In genomic region chr14:103130965-103131364, GRCh38 we compare ENCODE assay signal across 14 cellular contexts. TPM values are rescaled to one million over a fixed set of nuclear protein-coding genes. Genes with fewer than 3 reads are reported as not detected.
A peak's percentile ranks its signal among the peaks of the same experiment; 100 is the strongest.
DNase-seq lines count a peak whose midpoint lies in the region; ATAC-seq, FAIRE-seq and TF ChIP-seq lines count a peak whose summit lies in the region.
"Had no signal": no experiment of that assay in that cellular context is flagged by ENCODE, and none has a peak within 500 bp of the region (broad histone marks: within the 10 kb centered on the region; RNA-seq: fewer than 3 reads in every experiment).

No MANE protein-coding gene starts in this region.

- H3K27me3 ChIP-seq in fibroblast of lung (ENCODE audit: control insufficient read depth, insufficient read depth, low read length) (no peaks in the 10 kb centered on the region), psoas muscle (ENCODE audit: insufficient read depth in 3 of 3, low read length in 2 of 3) (no peaks in the 10 kb centered on the region)
- H3K27me3 ChIP-seq in CD8-positive, alpha-beta memory T cell (ENCODE audit: insufficient read depth, low read length, poor library complexity, severe bottlenecking) = no peaks in the 10 kb centered on the region

- 57 to 60% (median 59%) methylated on average over 8 of the region's 8 CpGs for WGBS in psoas muscle, 3 donors

- no peak overlapping the region for H2AFZ ChIP-seq in fibroblast of lung (ENCODE audit: low read length)

- no peak overlapping the region for H3K4me2 ChIP-seq in fibroblast of lung (ENCODE audit: extremely low read depth, insufficient read depth, low read length)

- H3K4me1 ChIP-seq in fibroblast of lung (ENCODE audit: control insufficient read depth, extremely low read depth, insufficient read depth, low read length) = peaks cover 15% of the 10 kb centered on the region
- peaks cover 28% of the 10 kb centered on the region for H3K4me1 ChIP-seq in psoas muscle
- no peaks in the 10 kb centered on the region for H3K4me1 ChIP-seq in CD8-positive, alpha-beta memory T cell (ENCODE audit: insufficient read depth, low read length)

- H3K9me3 ChIP-seq in fibroblast of lung (ENCODE audit: control insufficient read depth, insufficient read depth, low read depth, low read length) (no peaks in the 10 kb centered on the region), psoas muscle (no peaks in the 10 kb centered on the region)
- H3K9me3 ChIP-seq in CD8-positive, alpha-beta memory T cell (ENCODE audit: low read length) = no peaks in the 10 kb centered on the region

- DNase-seq in H54 (ENCODE audit: insufficient read length, low spot score) (peak; percentile 70), RWPE1 (ENCODE audit: low spot score) (peak; percentile 78), fibroblast of lung (ENCODE audit: low read depth in 2 of 2) (peak; percentile 69 to 84), psoas muscle (peak in 1 of 2 donors; percentile 58), NCI-H345 (lab: John Stamatoyannopoulos, UW) (no peak), NCI-H82 treated with DMSO at 0.1 percent for 48 hours (lab: John Stamatoyannopoulos, UW; ENCODE audit: unreplicated experiment) (no peak)
- no peak for DNase-seq in CD8-positive, alpha-beta memory T cell
- DNase-seq: activated gamma-delta T cell; DND-41; effector memory CD4-positive, alpha-beta T cell; NCI-H526; stimulated activated naive CD8-positive, alpha-beta T cell treated with anti-CD3 and anti-CD28 coated beads, Interleukin-15, Interleukin-2, amounts not matched to agents 100 U/mL and 50 U/mL, for 24 hours had no signal

- H3K4me1 Mint-ChIP-seq in CD8-positive, alpha-beta memory T cell = no peaks in the 10 kb centered on the region

- TF ChIP-seq POLR2A in H54 (IDR thresholded peaks at IDR 0.05; ENCODE audit: low read depth, low read length) = no peak

- ATAC-seq in psoas muscle = no peak
- ATAC-seq in GM21515 (IDR thresholded peaks at IDR 0.05; ENCODE audit: unreplicated experiment) = no peak
- ATAC-seq: stimulated activated naive CD8-positive, alpha-beta T cell treated with anti-CD3 and anti-CD28 coated beads, Interleukin-15, Interleukin-2, amounts not matched to agents 100 U/mL and 50 U/mL, for 24 hours had no signal

- H3K79me2 ChIP-seq in fibroblast of lung (ENCODE audit: control insufficient read depth, insufficient read depth, low read length) = peaks cover 3% of the 10 kb centered on the region

- no peaks in the 10 kb centered on the region for H4K20me1 ChIP-seq in fibroblast of lung (ENCODE audit: control insufficient read depth, extremely low read depth, insufficient read depth, low read length)

- H3K27me3 Mint-ChIP-seq in CD8-positive, alpha-beta memory T cell = peaks cover 3 to 10% of the 10 kb centered on the region in 2 donors

- no peak overlapping the region for H3K9ac ChIP-seq in fibroblast of lung (ENCODE audit: insufficient read depth, low read length)

- H3K4me3 Mint-ChIP-seq in CD8-positive, alpha-beta memory T cell = no peak overlapping the region

- FAIRE-seq in H54 (lab: Jason Lieb, UNC) = no peak

- POLR2A ChIA-PET in RWPE1 (lab: Yijun Ruan, JAX; ENCODE audit: low non-redundant PET) = interaction anchor here (0.6 kb wide), 1 partner anchor 69 kb away, joined by 3 read pairs; no protein-coding TSS in a partner anchor
- POLR2A ChIA-PET in CD8-positive, alpha-beta memory T cell (lab: Charles Lee) = no interaction called here

- CTCF ChIA-PET in RWPE1 (lab: Yijun Ruan, JAX) = interaction anchor here (0.6 to 1.3 kb wide), 3 partner anchors 26 to 161 kb away, joined by 4 read pairs; no protein-coding TSS in a partner anchor
- CTCF ChIA-PET in CD8-positive, alpha-beta memory T cell (lab: Charles Lee) = interaction anchor here (1.5 kb wide), 1 partner anchor 26 kb away, joined by 6 read pairs; no protein-coding TSS in a partner anchor

- intact Hi-C loops in psoas muscle (cut with DNase I) = no loop called here

- no peak for TF ChIP-seq CTCF in RWPE1 (conservative IDR thresholded peaks at IDR 0.05; ENCODE audit: low read depth)
- TF ChIP-seq CTCF in fibroblast of lung (conservative IDR thresholded peaks at IDR 0.05 in 1 of 2, IDR thresholded peaks at IDR 0.05 in 1 of 2; ENCODE audit: low read depth in 1 of 2, low read length in 2 of 2) = no peak
- no peak for TF ChIP-seq CTCF in psoas muscle (IDR thresholded peaks at IDR 0.05)

- H3K36me3 ChIP-seq in fibroblast of lung (ENCODE audit: control insufficient read depth, insufficient read depth, low read length) (peaks cover 43% of the 10 kb centered on the region), psoas muscle (ENCODE audit: insufficient read depth in 1 of 2, low read depth in 1 of 2) (peaks cover 3 to 68% of the 10 kb centered on the region in 2 donors)
- H3K36me3 ChIP-seq in CD8-positive, alpha-beta memory T cell (ENCODE audit: insufficient read depth, low read length) = no peaks in the 10 kb centered on the region

- H3K27ac Mint-ChIP-seq in CD8-positive, alpha-beta memory T cell = no peak overlapping the region

- H3K36me3 Mint-ChIP-seq in CD8-positive, alpha-beta memory T cell = no peaks in the 10 kb centered on the region

- H3K4me3 ChIP-seq in fibroblast of lung (replicated peaks in 1 of 4; ENCODE audit: control extremely low read depth in 1 of 4, insufficient read depth in 1 of 4, low read depth in 3 of 4, low read length in 4 of 4) (no peak overlapping the region), psoas muscle (no peak overlapping the region)
- H3K4me3 ChIP-seq in CD8-positive, alpha-beta memory T cell (ENCODE audit: low read length) = no peak overlapping the region

- no peaks in the 10 kb centered on the region for H3K9me3 Mint-ChIP-seq in CD8-positive, alpha-beta memory T cell

- H3K27ac ChIP-seq in RWPE1 (peak overlapping the region; percentile 97), fibroblast of lung (ENCODE audit: insufficient read depth, low read length) (no peak overlapping the region), psoas muscle (peak overlapping the region; percentile 42)
- H3K27ac ChIP-seq in CD8-positive, alpha-beta memory T cell (ENCODE audit: low read depth, low read length) = no peak overlapping the region

RNA-seq across cellular contexts. Expression of gene TNFAIP2, which starts 7.7 kb away (rescaled TPM):
- total RNA-seq in fibroblast of lung (102 and 139 TPM in 2 replicates), psoas muscle (100 to 1,000 TPM in 1 of 4 donors, 10 to 100 TPM in 3; 25.7 to 146 (median 39.1) TPM)
- polyA plus RNA-seq in fibroblast of lung (31.6 and 71.5 TPM in 2 replicates), psoas muscle (10 to 100 TPM; 32.2 to 97.4 (median 52.3) TPM)
- 38.4 and 86.3 TPM in 2 replicates for polyA plus RNA-seq in fibroblast of lung (2012)
- polyA minus RNA-seq in fibroblast of lung (ENCODE audit: low replicate concordance) = 91.2 and 178 TPM in 2 replicates
- 1 to 10 TPM in 1 of 2 experiments, under 1 TPM in 1; 0.70 to 1.4 TPM for total RNA-seq in CD8-positive, alpha-beta memory T cell
- not detected for polyA plus RNA-seq in CD8-positive, alpha-beta memory T cell

RNA-seq across cellular contexts. Expression of gene EXOC3L4, which starts 36.4 kb away (rescaled TPM):
- total RNA-seq in fibroblast of lung = 0.26 and 0.50 TPM in 2 replicates
- polyA plus RNA-seq in fibroblast of lung = 0.18 and 0.39 TPM in 2 replicates
- polyA plus RNA-seq in fibroblast of lung (2012) = 0.16 and 0.51 TPM in 2 replicates
- not detected in 2 replicates for polyA minus RNA-seq in fibroblast of lung (ENCODE audit: low replicate concordance)
- total RNA-seq in psoas muscle = under 1 TPM in 2 of 4 donors, not detected in 2; 0.23 to 0.30 TPM
- under 1 TPM in 2 of 3 donors, not detected in 1; 0.12 to 0.33 TPM for polyA plus RNA-seq in psoas muscle
- not detected for total RNA-seq in CD8-positive, alpha-beta memory T cell
- not detected for polyA plus RNA-seq in CD8-positive, alpha-beta memory T cell

RNA-seq across cellular contexts. Expression of gene LBHD2, which starts 47.0 kb away (rescaled TPM):
- total RNA-seq in fibroblast of lung (not detected in 2 replicates), psoas muscle (not detected)
- polyA plus RNA-seq in fibroblast of lung (not detected in 2 replicates), psoas muscle (not detected)
- not detected in 2 replicates for polyA plus RNA-seq in fibroblast of lung (2012)
- polyA minus RNA-seq in fibroblast of lung (ENCODE audit: low replicate concordance) = not detected in 2 replicates
- total RNA-seq in CD8-positive, alpha-beta memory T cell = not detected
- polyA plus RNA-seq in CD8-positive, alpha-beta memory T cell = not detected
- total RNA-seq: lower leg skin had no signal

Comparison
In these comparisons a context has a peak if more than half of its experiments do, and no peak if none do; other contexts are left out.
1. DNase-seq: peak in H54 (single experiment), RWPE1 (single experiment) and fibroblast of lung (2 of 2); none in CD8-positive, alpha-beta memory T cell (0 of 5), NCI-H345 (single experiment) and NCI-H82 treated with DMSO at 0.1 percent for 48 hours (single experiment).
2. H3K27ac ChIP-seq: peak in RWPE1 (single experiment) and psoas muscle (single experiment); none in fibroblast of lung (single experiment) and CD8-positive, alpha-beta memory T cell (single experiment).
3. RNA of gene TNFAIP2, which starts 7.7 kb away (total RNA-seq): 102 to 139 TPM in fibroblast of lung and 25.7 to 146 TPM in psoas muscle; 0.70 to 1.4 TPM in CD8-positive, alpha-beta memory T cell; every median in the first group is over 10 times any median in the second.